Comparison of ENCODE assay signal across 8 cellular contexts in genomic region chr15:85691350-85692240, GRCh38.
DNase-seq lines count a peak whose midpoint lies in the region; ATAC-seq and TF ChIP-seq lines count a peak whose summit lies in the region.

No MANE protein-coding gene starts in this region.

- no peak overlapping the region for H3K4me3 ChIP-seq in gastroesophageal sphincter

- 76 to 100% methylated on average over 1 to 6 of the region's 6 CpGs for WGBS in gastroesophageal sphincter (ENCODE audit: low coverage in 1 of 2), 2 donors

- H3K27ac ChIP-seq in gastroesophageal sphincter, result peak overlapping the region in 3 of 4 donors; percentile 48 to 71 (median 53)

- H3K36me3 ChIP-seq in gastroesophageal sphincter, result peaks cover 5 to 59% of the 10 kb centered on the region in 2 donors

- ATAC-seq in GM19463 (IDR thresholded peaks at IDR 0.05; ENCODE audit: unreplicated experiment), result peak; percentile 49
- no peak for ATAC-seq in gastroesophageal sphincter

- H3K36me3 Mint-ChIP-seq in IgD-negative memory B cell, result peaks cover 4% of the 10 kb centered on the region

- peaks cover 44 to 61% (median 45%) of the 10 kb centered on the region in 3 donors for H3K4me1 Mint-ChIP-seq in IgD-negative memory B cell

- no peak for TF ChIP-seq CTCF in gastroesophageal sphincter (IDR thresholded peaks at IDR 0.05)

- no peak for TF ChIP-seq POLR2A in gastroesophageal sphincter (IDR thresholded peaks at IDR 0.05)

- DNase-seq in EH (ENCODE audit: low read depth) (peak; percentile 9), SKM-1 treated with dmso at 0.1 percent for 144 hours (lab: John Stamatoyannopoulos, UW; ENCODE audit: unreplicated experiment) (no peak), T-helper 9 cell (no peak), DMS53 (lab: John Stamatoyannopoulos, UW) (no peak)
- no peak for DNase-seq in effector CD8-positive, alpha-beta T cell (lab: John Stamatoyannopoulos, UW)

- H3K4me1 ChIP-seq in gastroesophageal sphincter, result peaks cover 26 to 68% (median 34%) of the 10 kb centered on the region in 3 donors

- no peaks in the 10 kb centered on the region for H3K27me3 Mint-ChIP-seq in IgD-negative memory B cell

- peak overlapping the region; percentile 84 to 100 (median 94) for H3K27ac Mint-ChIP-seq in IgD-negative memory B cell

- H3K4me3 Mint-ChIP-seq in IgD-negative memory B cell, result peak overlapping the region; percentile 89 to 100 (median 99)

- H3K9me3 ChIP-seq in gastroesophageal sphincter, result no peaks in the 10 kb centered on the region

- TF ChIP-seq EP300 in gastroesophageal sphincter (IDR thresholded peaks at IDR 0.05), result no peak

- no peaks in the 10 kb centered on the region for H3K9me3 Mint-ChIP-seq in IgD-negative memory B cell

- no peaks in the 10 kb centered on the region for H3K27me3 ChIP-seq in gastroesophageal sphincter
